ENCODE assay signal across 8 cellular contexts in the genomic region with DNA sequence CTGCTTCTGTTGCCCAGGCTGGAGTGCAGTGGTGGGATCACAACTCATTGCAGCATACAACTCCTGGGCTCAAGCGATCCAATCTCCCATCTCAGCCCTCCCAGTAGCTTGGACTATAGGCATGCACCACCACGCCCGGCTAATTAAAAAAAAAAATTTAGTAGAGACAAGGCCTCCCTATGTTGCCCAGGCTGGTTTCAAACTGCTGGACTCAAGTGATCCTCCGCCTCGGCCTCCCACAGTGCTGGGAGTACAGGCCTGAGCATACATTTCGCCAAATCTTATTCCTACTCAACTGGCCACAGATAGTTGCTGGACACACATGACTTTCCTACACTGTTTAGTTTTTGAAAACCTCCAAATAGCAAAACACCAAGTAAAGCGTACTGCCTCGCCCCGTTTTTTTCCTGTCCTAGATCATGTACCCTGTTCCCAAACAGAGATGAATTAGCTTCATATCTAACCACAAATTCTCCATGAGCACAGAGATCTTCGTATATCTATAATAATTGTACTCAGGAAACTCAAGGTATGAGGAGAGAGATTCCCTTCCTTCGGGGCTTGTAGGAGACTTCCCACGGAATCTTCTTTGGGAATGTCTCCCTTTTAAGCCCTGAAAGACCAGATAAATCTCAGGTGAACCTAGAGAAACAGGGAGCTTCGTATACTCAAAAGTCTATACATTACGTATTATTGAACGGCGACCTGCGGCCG. TPM values are rescaled to one million over a fixed set of nuclear protein-coding genes. Genes with fewer than 3 reads are reported as not detected.
DNase-seq lines count a peak whose midpoint lies in the region; FAIRE-seq and TF ChIP-seq lines count a peak whose summit lies in the region.

No MANE protein-coding gene starts in this region.

- no peaks in the 10 kb centered on the region for H4K20me1 ChIP-seq in keratinocyte (ENCODE audit: control insufficient read depth, extremely low read depth, insufficient read depth, low read length)

- dilution Hi-C loops in keratinocyte (cut with MboI; ENCODE audit: extremely low pct_ligation_motif_present, low sequenced_read_pairs): no loop called here

- peak overlapping the region; percentile 39 for H3K9ac ChIP-seq in keratinocyte (ENCODE audit: control insufficient read depth, extremely low read depth, insufficient read depth, low read length)

- peak overlapping the region; percentile 77 for H3K4me2 ChIP-seq in keratinocyte (ENCODE audit: control insufficient read depth, extremely low read depth, insufficient read depth, low read depth, low read length)

- no peak for TF ChIP-seq POLR2A in thyroid gland (IDR thresholded peaks at IDR 0.05)

- no peak for DNase-seq in activated T-cell treated with anti-CD3 and anti-CD28 coated beads, Interleukin-2, amount 50 U/mL, for 24 hours
- no peak for DNase-seq in activated T-cell treated with anti-CD3 and anti-CD28 coated beads, Interleukin-2, amount 50 U/mL, for 48 hours
- DNase-seq in activated CD4-positive, alpha-beta memory T cell treated with anti-CD3 and anti-CD28 coated beads, Interleukin-2, amount 10 ng/mL, durations not matched to agents 7 days and 5 days: no peak
- DNase-seq in keratinocyte (ENCODE audit: low read depth, low spot score): no peak
- DNase-seq in thyroid gland: peak in 1 of 2 donors; percentile 7
- no peak for DNase-seq in AG08396 (ENCODE audit: low spot score)
- no peak for DNase-seq in middle frontal gyrus (ENCODE audit: extremely low spot score, low spot score)
- no peak for DNase-seq in medulla oblongata (ENCODE audit: extremely low spot score)

- H3K4me1 Mint-ChIP-seq in activated T-cell treated with anti-CD3 and anti-CD28 coated beads, Interleukin-2, amount 50 U/mL, for 24 hours (ENCODE audit: low read depth): peaks cover 34% of the 10 kb centered on the region
- H3K4me1 Mint-ChIP-seq in activated CD4-positive, alpha-beta memory T cell treated with anti-CD3 and anti-CD28 coated beads, Interleukin-2, amount 10 ng/mL, durations not matched to agents 7 days and 5 days: peaks cover 31% of the 10 kb centered on the region

- H3K27ac ChIP-seq in keratinocyte (ENCODE audit: control insufficient read depth, insufficient read depth, low read length) (peak overlapping the region; percentile 65), thyroid gland (peak overlapping the region in 1 of 3 donors; percentile 99)

- FAIRE-seq in keratinocyte (lab: Jason Lieb, UNC): no peak

- POLR2A ChIA-PET in activated CD4-positive, alpha-beta memory T cell treated with anti-CD3 and anti-CD28 coated beads, Interleukin-2, amount 10 ng/mL, durations not matched to agents 7 days and 5 days (lab: Charles Lee): interaction anchor here (0.7 to 1.7 kb wide), 9 partner anchors 9 to 1870 kb away, joined by 3 to 7 read pairs (median 3); partner anchors contain the start of genes SGO2 and TYW5

- TF ChIP-seq CTCF in keratinocyte (optimal IDR thresholded peaks at IDR 0.05 in 1 of 3, IDR thresholded peaks at IDR 0.05 in 1 of 3, conservative IDR thresholded peaks at IDR 0.05 in 1 of 3; ENCODE audit: extremely low read depth in 1 of 3, insufficient read depth in 2 of 3, low read length in 3 of 3): no peak
- no peak for TF ChIP-seq CTCF in thyroid gland (IDR thresholded peaks at IDR 0.05)

- H3K4me3 Mint-ChIP-seq in activated T-cell treated with anti-CD3 and anti-CD28 coated beads, Interleukin-2, amount 50 U/mL, for 24 hours: peak overlapping the region; percentile 94
- peak overlapping the region; percentile 96 for H3K4me3 Mint-ChIP-seq in activated CD4-positive, alpha-beta memory T cell treated with anti-CD3 and anti-CD28 coated beads, Interleukin-2, amount 10 ng/mL, durations not matched to agents 7 days and 5 days

- H3K9me3 ChIP-seq in keratinocyte (ENCODE audit: control insufficient read depth, low read depth, low read length) (no peaks in the 10 kb centered on the region), thyroid gland (no peaks in the 10 kb centered on the region)

- H3K27me3 ChIP-seq in keratinocyte (ENCODE audit: control insufficient read depth, extremely low read depth, insufficient read depth, low read length) (no peaks in the 10 kb centered on the region), thyroid gland (no peaks in the 10 kb centered on the region)

- CTCF ChIA-PET in activated CD4-positive, alpha-beta memory T cell treated with anti-CD3 and anti-CD28 coated beads, Interleukin-2, amount 10 ng/mL, durations not matched to agents 7 days and 5 days (lab: Charles Lee): interaction anchor here (0.8 to 1.5 kb wide), 2 partner anchors 30 to 170 kb away, joined by 4 to 5 read pairs; no protein-coding TSS in a partner anchor

- H3K9me1 ChIP-seq in keratinocyte (ENCODE audit: control insufficient read depth, extremely low read depth, insufficient read depth, low read length): no peaks in the 10 kb centered on the region

- 33 to 51% methylated on average over 18 of the region's 18 CpGs for WGBS in thyroid gland, 2 donors

- H3K9me3 Mint-ChIP-seq in activated T-cell treated with anti-CD3 and anti-CD28 coated beads, Interleukin-2, amount 50 U/mL, for 24 hours: no peaks in the 10 kb centered on the region
- no peaks in the 10 kb centered on the region for H3K9me3 Mint-ChIP-seq in activated CD4-positive, alpha-beta memory T cell treated with anti-CD3 and anti-CD28 coated beads, Interleukin-2, amount 10 ng/mL, durations not matched to agents 7 days and 5 days

- peak overlapping the region; percentile 2 to 98 (median 92) for H3K4me3 ChIP-seq in keratinocyte (ENCODE audit: control insufficient read depth in 2 of 3, extremely low read depth in 1 of 3, insufficient read depth in 2 of 3, low read depth in 1 of 3, low read length in 3 of 3)
- H3K4me3 ChIP-seq in thyroid gland (replicated peaks in 1 of 3): peak overlapping the region in 2 of 3 donors; percentile 87 to 89

- H3K27me3 Mint-ChIP-seq in activated T-cell treated with anti-CD3 and anti-CD28 coated beads, Interleukin-2, amount 50 U/mL, for 24 hours: peaks cover 16% of the 10 kb centered on the region
- H3K27me3 Mint-ChIP-seq in activated CD4-positive, alpha-beta memory T cell treated with anti-CD3 and anti-CD28 coated beads, Interleukin-2, amount 10 ng/mL, durations not matched to agents 7 days and 5 days: peaks cover 4% of the 10 kb centered on the region

- intact Hi-C loops in thyroid gland (cut with DNase I): no loop called here

- H3K79me2 ChIP-seq in keratinocyte (ENCODE audit: control insufficient read depth, insufficient read depth, low read length): peaks cover 35% of the 10 kb centered on the region

- H2AFZ ChIP-seq in keratinocyte (ENCODE audit: control insufficient read depth, low read length): peak overlapping the region; percentile 65

- H3K36me3 ChIP-seq in keratinocyte (ENCODE audit: control insufficient read depth in 2 of 2, extremely low read depth in 1 of 2, insufficient read depth in 2 of 2, low read length in 2 of 2): no peaks in the 10 kb centered on the region
- H3K36me3 ChIP-seq in thyroid gland: no peaks in the 10 kb centered on the region

- peaks cover 28% of the 10 kb centered on the region for H3K36me3 Mint-ChIP-seq in activated T-cell treated with anti-CD3 and anti-CD28 coated beads, Interleukin-2, amount 50 U/mL, for 24 hours (ENCODE audit: low read depth)
- peaks cover 19% of the 10 kb centered on the region for H3K36me3 Mint-ChIP-seq in activated CD4-positive, alpha-beta memory T cell treated with anti-CD3 and anti-CD28 coated beads, Interleukin-2, amount 10 ng/mL, durations not matched to agents 7 days and 5 days (ENCODE audit: low read depth)

- peaks cover 15% of the 10 kb centered on the region for H3K4me1 ChIP-seq in keratinocyte (ENCODE audit: control insufficient read depth, extremely low read depth, insufficient read depth, low read length)
- H3K4me1 ChIP-seq in thyroid gland: peaks cover 14 to 15% of the 10 kb centered on the region in 2 donors

- peak overlapping the region; percentile 94 for H3K27ac Mint-ChIP-seq in activated T-cell treated with anti-CD3 and anti-CD28 coated beads, Interleukin-2, amount 50 U/mL, for 24 hours
- peak overlapping the region; percentile 90 for H3K27ac Mint-ChIP-seq in activated CD4-positive, alpha-beta memory T cell treated with anti-CD3 and anti-CD28 coated beads, Interleukin-2, amount 10 ng/mL, durations not matched to agents 7 days and 5 days

RNA-seq across cellular contexts. Expression of gene C2orf69, which starts 0.6 kb away (rescaled TPM):
- 10 to 100 TPM; 19.2 to 20.1 TPM for total RNA-seq in activated CD4-positive, alpha-beta memory T cell treated with anti-CD3 and anti-CD28 coated beads, Interleukin-2, amount 10 ng/mL, durations not matched to agents 7 days and 5 days
- polyA plus RNA-seq in keratinocyte: 5.4 to 8.6 TPM (median 5.7 TPM) in 3 replicates
- 4.5 TPM for polyA plus RNA-seq in keratinocyte (2011; ENCODE audit: low read depth)
- polyA plus RNA-seq in keratinocyte (2011; cell fraction: cytosol; rRNA removed): 4.3 and 7.1 TPM in 2 replicates
- 3.3 and 5.0 TPM in 2 replicates for polyA plus RNA-seq in keratinocyte (2011; cell fraction: nucleus; rRNA removed)
- 8.3 and 9.8 TPM in 2 replicates for polyA plus RNA-seq in keratinocyte (2012; ENCODE audit: low replicate concordance)
- 1.5 to 5.0 TPM (median 2.4 TPM) in 3 replicates for polyA minus RNA-seq in keratinocyte
- 7.5 TPM for polyA minus RNA-seq in keratinocyte (2011; cell fraction: cytosol; rRNA and poly(A)+ RNA removed)
- polyA minus RNA-seq in keratinocyte (2011; cell fraction: nucleus; rRNA and poly(A)+ RNA removed): 2.4 and 3.6 TPM in 2 replicates
- 10 to 100 TPM; 11.3 to 12.8 (median 12.3) TPM for total RNA-seq in thyroid gland

RNA-seq across cellular contexts. Expression of gene TYW5, which starts 44.8 kb away (rescaled TPM):
- total RNA-seq in activated CD4-positive, alpha-beta memory T cell treated with anti-CD3 and anti-CD28 coated beads, Interleukin-2, amount 10 ng/mL, durations not matched to agents 7 days and 5 days: 10 to 100 TPM in 1 of 2 experiments, 1 to 10 TPM in 1; 9.9 to 11.2 TPM
- polyA plus RNA-seq in keratinocyte: 6.9 to 9.9 TPM (median 7.0 TPM) in 3 replicates
- 7.0 TPM for polyA plus RNA-seq in keratinocyte (2011; ENCODE audit: low read depth)
- polyA plus RNA-seq in keratinocyte (2011; cell fraction: cytosol; rRNA removed): 4.9 and 7.5 TPM in 2 replicates
- 10.0 and 14.2 TPM in 2 replicates for polyA plus RNA-seq in keratinocyte (2011; cell fraction: nucleus; rRNA removed)
- polyA plus RNA-seq in keratinocyte (2012; ENCODE audit: low replicate concordance): 6.1 and 6.4 TPM in 2 replicates
- 1.5 to 6.8 TPM (median 2.9 TPM) in 3 replicates for polyA minus RNA-seq in keratinocyte
- polyA minus RNA-seq in keratinocyte (2011; cell fraction: cytosol; rRNA and poly(A)+ RNA removed): 3.1 TPM
- 4.0 and 7.7 TPM in 2 replicates for polyA minus RNA-seq in keratinocyte (2011; cell fraction: nucleus; rRNA and poly(A)+ RNA removed)
- total RNA-seq in thyroid gland: 10 to 100 TPM in 2 of 4 donors, 1 to 10 TPM in 2; 9.0 to 18.9 (median 11.1) TPM

RNA-seq across cellular contexts. Expression of gene MAIP1, which starts 44.9 kb away (rescaled TPM):
- 10 to 100 TPM; 17.9 to 19.5 TPM for total RNA-seq in activated CD4-positive, alpha-beta memory T cell treated with anti-CD3 and anti-CD28 coated beads, Interleukin-2, amount 10 ng/mL, durations not matched to agents 7 days and 5 days
- 11.4 to 17.4 TPM (median 12.6 TPM) in 3 replicates for polyA plus RNA-seq in keratinocyte
- polyA plus RNA-seq in keratinocyte (2011; ENCODE audit: low read depth): 6.3 TPM
- 11.9 and 19.3 TPM in 2 replicates for polyA plus RNA-seq in keratinocyte (2011; cell fraction: cytosol; rRNA removed)
- polyA plus RNA-seq in keratinocyte (2011; cell fraction: nucleus; rRNA removed): 11.2 and 11.3 TPM in 2 replicates
- polyA plus RNA-seq in keratinocyte (2012; ENCODE audit: low replicate concordance): 16.0 TPM in 2 replicates
- 10.9 to 12.2 TPM (median 11.1 TPM) in 3 replicates for polyA minus RNA-seq in keratinocyte
- 24.0 TPM for polyA minus RNA-seq in keratinocyte (2011; cell fraction: cytosol; rRNA and poly(A)+ RNA removed)
- 9.2 and 11.0 TPM in 2 replicates for polyA minus RNA-seq in keratinocyte (2011; cell fraction: nucleus; rRNA and poly(A)+ RNA removed)
- 10 to 100 TPM; 18.9 to 28.6 (median 25.9) TPM for total RNA-seq in thyroid gland

RNA-seq across cellular contexts. Expression of gene FTCDNL1, which starts 59.5 kb away (rescaled TPM):
- total RNA-seq in activated CD4-positive, alpha-beta memory T cell treated with anti-CD3 and anti-CD28 coated beads, Interleukin-2, amount 10 ng/mL, durations not matched to agents 7 days and 5 days: 1 to 10 TPM in 1 of 2 experiments, under 1 TPM in 1; 0.86 to 1.3 TPM
- 0.90 to 1.1 TPM (median 0.96 TPM) in 3 replicates for polyA plus RNA-seq in keratinocyte
- 2.7 TPM for polyA plus RNA-seq in keratinocyte (2011; ENCODE audit: low read depth)
- 1.3 and 1.6 TPM in 2 replicates for polyA plus RNA-seq in keratinocyte (2011; cell fraction: cytosol; rRNA removed)
- polyA plus RNA-seq in keratinocyte (2011; cell fraction: nucleus; rRNA removed): 0.40 and 0.89 TPM in 2 replicates
- 1.2 and 1.9 TPM in 2 replicates for polyA plus RNA-seq in keratinocyte (2012; ENCODE audit: low replicate concordance)
- polyA minus RNA-seq in keratinocyte: 1.2 to 1.3 TPM in 2 of 3 replicates, not detected in the other
- polyA minus RNA-seq in keratinocyte (2011; cell fraction: cytosol; rRNA and poly(A)+ RNA removed): 3.3 TPM
- polyA minus RNA-seq in keratinocyte (2011; cell fraction: nucleus; rRNA and poly(A)+ RNA removed): 0.84 and 1.2 TPM in 2 replicates
- total RNA-seq in thyroid gland: 10 to 100 TPM in 2 of 4 donors, 1 to 10 TPM in 2; 6.2 to 20.9 (median 13.4) TPM
